Comparison of ENCODE assay signal across 15 cellular contexts in the genomic region with DNA sequence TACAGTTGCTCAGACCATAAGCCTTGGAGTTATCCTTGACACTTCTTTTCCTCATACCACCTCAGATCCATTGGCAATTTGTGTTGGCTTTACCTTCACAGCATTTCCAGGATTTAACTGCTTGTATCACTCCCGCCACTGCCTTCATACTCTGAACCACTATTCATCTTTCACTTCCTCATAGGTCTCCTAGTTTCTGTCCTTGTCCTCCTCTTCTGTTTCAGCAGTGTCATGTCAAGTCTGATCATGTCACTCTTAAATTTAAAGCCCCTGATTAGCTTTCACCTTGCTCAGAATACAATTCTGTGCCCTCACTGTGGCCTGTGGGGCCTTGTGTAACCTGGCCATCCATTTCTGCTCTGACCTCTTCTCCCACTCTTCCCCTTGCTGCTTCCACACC. TPM values are rescaled to one million over a fixed set of nuclear protein-coding genes. Genes with fewer than 3 reads are reported as not detected.
DNase-seq lines count a peak whose midpoint lies in the region; ATAC-seq lines count a peak whose summit lies in the region.
"Had no signal": no experiment of that assay in that cellular context is flagged by ENCODE, and none has a peak within 500 bp of the region (broad histone marks: within the 10 kb centered on the region; RNA-seq: fewer than 3 reads in every experiment).

No MANE protein-coding gene starts in this region.

- no peak overlapping the region for H2BK12ac ChIP-seq in trophoblast cell (ENCODE audit: low read length)

- H3K4me1 Mint-ChIP-seq in memory B cell: peaks cover 7% of the 10 kb centered on the region
- H3K4me1 Mint-ChIP-seq: activated CD4-positive, alpha-beta T cell treated with anti-CD3 and anti-CD28 coated beads, Interleukin-2, amount 10 ng/mL, durations not matched to agents 7 days and 5 days had no signal

- no peak overlapping the region for H2BK120ac ChIP-seq in trophoblast cell (ENCODE audit: insufficient read depth, low read length, poor library complexity)

- DNase-seq in memory B cell (ENCODE audit: low spot score in 2 of 2) (no peak), trophoblast cell (no peak), putamen (ENCODE audit: low spot score) (no peak)
- DNase-seq in activated naive CD4-positive, alpha-beta T cell (lab: John Stamatoyannopoulos, UW): no peak
- DNase-seq in stimulated activated CD4-positive, alpha-beta T cell treated with anti-CD3 and anti-CD28 coated beads, Interleukin-4, amount 100 ng/mL, for 4 hours: no peak
- DNase-seq: activated CD4-positive, alpha-beta T cell treated with anti-CD3 and anti-CD28 coated beads, Interleukin-2, amount 10 ng/mL, durations not matched to agents 7 days and 5 days; adrenal gland; DND-41; HFFc6; NCI-H1417 treated with DMSO at 0.1 percent for 48 hours; stimulated activated CD4-positive, alpha-beta T cell treated with anti-CD3 and anti-CD28 coated beads, Interleukin-2, amount 100 ng/mL, for 24 hours had no signal

- ATAC-seq in GM19025 (IDR thresholded peaks at IDR 0.05; ENCODE audit: low read depth, unreplicated experiment) (peak; percentile 94), GM21786 (IDR thresholded peaks at IDR 0.05; ENCODE audit: unreplicated experiment) (peak; percentile 96), HG03354 (IDR thresholded peaks at IDR 0.05; ENCODE audit: poor library complexity, severe bottlenecking, unreplicated experiment) (peak; percentile 91), memory B cell (ENCODE audit: low read depth) (peak; percentile 63)
- ATAC-seq: natural killer cell treated with Interleukin-12 subunit alpha and Interleukin-12 subunit beta and Interleukin-15 and Interleukin-18, amount 100 ng/mL, for 72 hours had no signal

- H3K27me3 Mint-ChIP-seq in memory B cell: peaks cover 3% of the 10 kb centered on the region
- H3K27me3 Mint-ChIP-seq: activated CD4-positive, alpha-beta T cell treated with anti-CD3 and anti-CD28 coated beads, Interleukin-2, amount 10 ng/mL, durations not matched to agents 7 days and 5 days had no signal

- no peak overlapping the region for H2AFZ ChIP-seq in trophoblast cell (ENCODE audit: insufficient read depth, low read length, poor library complexity)

- H3K27me3 ChIP-seq in trophoblast cell (ENCODE audit: insufficient read depth, low read length): no peaks in the 10 kb centered on the region
- H3K27me3 ChIP-seq: adrenal gland had no signal

- H4K8ac ChIP-seq in trophoblast cell (ENCODE audit: low read depth, low read length): no peak overlapping the region

- no peak overlapping the region for H2BK5ac ChIP-seq in trophoblast cell (ENCODE audit: low read depth, low read length, poor library complexity)

- WGBS in trophoblast cell (ENCODE audit: extremely low coverage, insufficient coverage, insufficient read length): no CpG with 5 or more reads among the region's 1 CpG

- H4K91ac ChIP-seq in trophoblast cell (ENCODE audit: low read depth, low read length): no peak overlapping the region

- no peak overlapping the region for H3K4me3 ChIP-seq in trophoblast cell (ENCODE audit: low read depth, low read length)
- H3K4me3 ChIP-seq: adrenal gland had no signal

- no peak overlapping the region for H3K18ac ChIP-seq in trophoblast cell (ENCODE audit: low read length)

- H3K79me2 ChIP-seq in trophoblast cell (ENCODE audit: control insufficient read depth, insufficient read depth, low read length, poor library complexity): peaks cover 2% of the 10 kb centered on the region

- no peaks in the 10 kb centered on the region for H3K4me1 ChIP-seq in trophoblast cell (ENCODE audit: control insufficient read depth in 1 of 2, insufficient read depth in 2 of 2, low read length in 2 of 2)
- H3K4me1 ChIP-seq: adrenal gland had no signal

- H3K14ac ChIP-seq in trophoblast cell (ENCODE audit: low read length): no peak overlapping the region

- H3K9me3 Mint-ChIP-seq in memory B cell: no peaks in the 10 kb centered on the region
- H3K9me3 Mint-ChIP-seq: activated CD4-positive, alpha-beta T cell treated with anti-CD3 and anti-CD28 coated beads, Interleukin-2, amount 10 ng/mL, durations not matched to agents 7 days and 5 days; HFFc6; natural killer cell treated with Interleukin-12 subunit alpha and Interleukin-12 subunit beta and Interleukin-15 and Interleukin-18, amount 100 ng/mL, for 72 hours had no signal

- no peak overlapping the region for H3K4me3 Mint-ChIP-seq in memory B cell
- H3K4me3 Mint-ChIP-seq: activated CD4-positive, alpha-beta T cell treated with anti-CD3 and anti-CD28 coated beads, Interleukin-2, amount 10 ng/mL, durations not matched to agents 7 days and 5 days; HFFc6; natural killer cell treated with Interleukin-12 subunit alpha and Interleukin-12 subunit beta and Interleukin-15 and Interleukin-18, amount 100 ng/mL, for 72 hours had no signal

- H3K4ac ChIP-seq in trophoblast cell (ENCODE audit: low read depth, low read length): no peak overlapping the region

- peaks cover 3 to 4% of the 10 kb centered on the region in 2 experiments for H3K36me3 ChIP-seq in trophoblast cell (ENCODE audit: control insufficient read depth in 1 of 2, insufficient read depth in 2 of 2, low read length in 2 of 2)
- H3K36me3 ChIP-seq: adrenal gland had no signal

- H3K36me3 Mint-ChIP-seq in memory B cell: no peaks in the 10 kb centered on the region
- H3K36me3 Mint-ChIP-seq: natural killer cell treated with Interleukin-12 subunit alpha and Interleukin-12 subunit beta and Interleukin-15 and Interleukin-18, amount 100 ng/mL, for 72 hours had no signal

- no peak overlapping the region for H3K27ac Mint-ChIP-seq in memory B cell
- H3K27ac Mint-ChIP-seq: activated CD4-positive, alpha-beta T cell treated with anti-CD3 and anti-CD28 coated beads, Interleukin-2, amount 10 ng/mL, durations not matched to agents 7 days and 5 days; HFFc6; natural killer cell treated with Interleukin-12 subunit alpha and Interleukin-12 subunit beta and Interleukin-15 and Interleukin-18, amount 100 ng/mL, for 72 hours had no signal

- H4K12ac ChIP-seq in trophoblast cell (ENCODE audit: low read depth, low read length): no peak overlapping the region

- no peak overlapping the region for H3K4me2 ChIP-seq in trophoblast cell (ENCODE audit: low read length)

- no peak overlapping the region for H2AK5ac ChIP-seq in trophoblast cell (ENCODE audit: low read length)

- no peaks in the 10 kb centered on the region for H3K79me1 ChIP-seq in trophoblast cell (ENCODE audit: low read length)

- no peak overlapping the region for H3K23ac ChIP-seq in trophoblast cell (ENCODE audit: low read length)

- no peak overlapping the region for H3K27ac ChIP-seq in trophoblast cell (ENCODE audit: low read depth, low read length)
- H3K27ac ChIP-seq: adrenal gland had no signal

- no peak overlapping the region for H3K9ac ChIP-seq in trophoblast cell (ENCODE audit: low read length)

- no peaks in the 10 kb centered on the region for H3K9me3 ChIP-seq in trophoblast cell (ENCODE audit: insufficient read depth, low read depth, low read length)
- H3K9me3 ChIP-seq: adrenal gland had no signal

RNA-seq across cellular contexts. Expression of a gene that starts 34.7 kb away (rescaled TPM):
- polyA plus RNA-seq in trophoblast cell (2013): 37.0 and 40.6 TPM in 2 replicates
